ENCODE assay signal across 19 cellular contexts in the genomic region with DNA sequence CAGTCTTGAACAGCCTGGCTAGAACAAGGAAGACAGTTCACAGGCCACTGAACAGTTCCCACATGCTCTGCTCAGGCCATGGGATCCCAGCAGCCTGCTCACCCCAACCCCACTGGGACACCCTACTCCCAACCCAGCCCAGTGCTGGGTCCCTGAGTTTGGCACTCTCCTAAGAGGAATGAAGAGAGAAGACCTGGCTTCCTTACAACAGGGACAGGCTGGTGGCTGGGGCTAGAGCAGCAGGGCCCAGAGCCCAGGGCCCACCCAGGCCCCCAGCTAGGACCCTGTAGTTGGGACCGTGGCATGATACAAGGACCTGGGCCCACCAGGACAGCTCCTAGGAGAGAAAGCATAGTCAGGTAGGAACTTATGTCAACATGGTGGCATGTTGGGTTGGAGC. TPM values are rescaled to one million over a fixed set of nuclear protein-coding genes. Genes with fewer than 3 reads are reported as not detected.
"Had no signal": no experiment of that assay in that cellular context is flagged by ENCODE, and none has a peak within 500 bp of the region (broad histone marks: within the 10 kb centered on the region; RNA-seq: fewer than 3 reads in every experiment).

No MANE protein-coding gene starts in this region.

- H3K27me3 Mint-ChIP-seq: activated naive CD4-positive, alpha-beta T cell treated with anti-CD3 and anti-CD28 coated beads, Interleukin-2, amount 50 U/mL, for 24 hours; brain; central memory CD8-positive, alpha-beta T cell; stimulated activated memory B cell treated with anti-CD40 and anti-IgM and Interleukin-4, amounts not matched to agents 10 μg/mL and 1 μg/mL and 100 μg/mL, for 72 hours had no signal

- H3K27ac ChIP-seq: neural progenitor cell, ovary, thyroid gland, vagina, VCaP had no signal

- ATAC-seq: SK-N-SH treated with all-trans-retinoic acid at 6 μM for 48 hours; stimulated activated memory B cell treated with anti-CD40 and anti-IgM and Interleukin-4, amounts not matched to agents 10 μg/mL and 1 μg/mL and 100 μg/mL, for 72 hours had no signal

- H3K4me3 ChIP-seq: lung, neural progenitor cell, ovary, thyroid gland, vagina had no signal

- H3K9me3 ChIP-seq: ovary, thyroid gland, vagina had no signal

- H3K36me3 ChIP-seq: neural progenitor cell, ovary had no signal

- H3K4me1 ChIP-seq: neural progenitor cell, thyroid gland had no signal

- H3K9me3 Mint-ChIP-seq: activated naive CD4-positive, alpha-beta T cell treated with anti-CD3 and anti-CD28 coated beads, Interleukin-2, amount 50 U/mL, for 24 hours; brain; central memory CD8-positive, alpha-beta T cell; mesothelial cell of epicardium; neural progenitor cell; stimulated activated memory B cell treated with anti-CD40 and anti-IgM and Interleukin-4, amounts not matched to agents 10 μg/mL and 1 μg/mL and 100 μg/mL, for 72 hours had no signal

- H3K27me3 ChIP-seq: neural progenitor cell, ovary, thyroid gland, vagina had no signal

- H3K27ac Mint-ChIP-seq: activated naive CD4-positive, alpha-beta T cell treated with anti-CD3 and anti-CD28 coated beads, Interleukin-2, amount 50 U/mL, for 24 hours; mesothelial cell of epicardium; neural progenitor cell; stimulated activated memory B cell treated with anti-CD40 and anti-IgM and Interleukin-4, amounts not matched to agents 10 μg/mL and 1 μg/mL and 100 μg/mL, for 72 hours had no signal

- DNase-seq: activated CD4-positive, alpha-beta T cell treated with anti-CD3 and anti-CD28 coated beads, Interleukin-2, amount 50 U/mL, for 48 hours; amygdala; effector CD8-positive, alpha-beta T cell; hypothalamus; kidney glomerular epithelial cell; T-helper 1 cell; thyroid gland had no signal

- H3K4me3 Mint-ChIP-seq: activated naive CD4-positive, alpha-beta T cell treated with anti-CD3 and anti-CD28 coated beads, Interleukin-2, amount 50 U/mL, for 24 hours; central memory CD8-positive, alpha-beta T cell; mesothelial cell of epicardium; neural progenitor cell; stimulated activated memory B cell treated with anti-CD40 and anti-IgM and Interleukin-4, amounts not matched to agents 10 μg/mL and 1 μg/mL and 100 μg/mL, for 72 hours had no signal

- H3K4me1 Mint-ChIP-seq: activated naive CD4-positive, alpha-beta T cell treated with anti-CD3 and anti-CD28 coated beads, Interleukin-2, amount 50 U/mL, for 24 hours; brain; central memory CD8-positive, alpha-beta T cell; mesothelial cell of epicardium; neural progenitor cell; stimulated activated memory B cell treated with anti-CD40 and anti-IgM and Interleukin-4, amounts not matched to agents 10 μg/mL and 1 μg/mL and 100 μg/mL, for 72 hours had no signal

RNA-seq across cellular contexts. Expression of gene TNNC1, which starts 52.3 kb away (rescaled TPM):
- total RNA-seq: endothelial cell of umbilical vein had no signal
